In the genomic region with DNA sequence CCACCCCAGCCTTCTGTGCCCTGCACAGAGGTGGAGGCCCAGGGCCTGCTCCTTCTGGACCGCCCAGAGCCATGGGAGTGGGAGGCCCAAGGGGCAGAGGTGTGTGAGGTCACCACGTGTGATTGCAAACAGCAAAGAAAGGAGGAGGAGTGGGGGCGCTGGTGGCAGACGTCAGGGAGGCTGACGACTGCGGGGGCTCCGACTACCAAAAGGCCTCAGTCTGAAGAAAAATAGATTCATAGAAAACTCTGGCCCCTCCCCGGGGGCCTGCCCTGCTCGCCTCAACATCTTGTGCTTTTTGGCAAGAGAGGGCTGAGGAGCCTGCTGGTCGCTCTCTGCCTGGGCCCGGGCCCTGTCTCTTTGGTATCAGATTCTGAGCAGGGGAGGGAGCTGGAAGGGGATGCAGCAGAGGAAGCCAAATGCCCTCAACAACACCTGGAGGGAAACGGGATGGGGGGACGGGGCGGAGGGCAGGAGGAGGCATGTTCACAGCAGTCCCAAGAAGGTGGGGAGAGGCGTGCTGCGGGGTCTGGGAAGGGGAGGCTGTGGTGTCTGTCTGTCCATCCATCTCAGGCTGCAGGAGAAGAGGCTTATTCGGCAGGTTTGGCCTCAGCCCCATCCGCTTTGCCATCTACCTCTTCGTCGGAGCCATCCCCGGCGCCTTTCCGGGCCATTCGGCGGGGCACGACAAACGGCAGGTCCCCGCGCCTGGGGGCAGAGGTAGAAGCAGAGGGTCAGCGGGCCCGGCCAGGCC, we compare ENCODE assay signal across 19 cellular contexts. TPM values are rescaled to one million over a fixed set of nuclear protein-coding genes. Genes with fewer than 3 reads are reported as not detected.
DNase-seq lines count a peak whose midpoint lies in the region; ATAC-seq and TF ChIP-seq lines count a peak whose summit lies in the region.
"Had no signal": no experiment of that assay in that cellular context is flagged by ENCODE, and none has a peak within 500 bp of the region (broad histone marks: within the 10 kb centered on the region; RNA-seq: fewer than 3 reads in every experiment).

No MANE protein-coding gene starts in this region.

- no peak for TF ChIP-seq CTCF in HFFc6 (IDR thresholded peaks at IDR 0.05)

- peak; percentile 54 for DNase-seq in activated CD8-positive, alpha-beta memory T cell treated with anti-CD3 and anti-CD28 coated beads for 24 hours
- DNase-seq in activated CD8-positive, alpha-beta memory T cell treated with anti-CD3 and anti-CD28 coated beads, Interleukin-2, amount 50 U/mL, for 4 hours: no peak
- DNase-seq in HFFc6 (no peak), memory B cell (ENCODE audit: low spot score in 2 of 2) (no peak)
- DNase-seq: 8988T; effector CD8-positive, alpha-beta T cell; NCI-H1417; NCI-H2171; NCI-H69 had no signal

- no peak for ATAC-seq in memory B cell (ENCODE audit: low read depth)
- ATAC-seq in GM18907 (IDR thresholded peaks at IDR 0.05; ENCODE audit: unreplicated experiment): no peak
- no peak for ATAC-seq in HG03159 (IDR thresholded peaks at IDR 0.05; ENCODE audit: unreplicated experiment)
- no peak for ATAC-seq in HG03439 (IDR thresholded peaks at IDR 0.05; ENCODE audit: unreplicated experiment)
- ATAC-seq: esophagus mucosa, GM23338 had no signal

- peaks cover 30% of the 10 kb centered on the region for H3K4me1 ChIP-seq in stomach smooth muscle (ENCODE audit: control insufficient read depth, insufficient read depth, low read length)

- H3K27ac ChIP-seq in stomach smooth muscle (ENCODE audit: low read length): peak overlapping the region; percentile 41

- peaks cover 13% of the 10 kb centered on the region; the same call in 1 of the 2 replicates for H3K9me3 Mint-ChIP-seq in HFFc6
- H3K9me3 Mint-ChIP-seq in memory B cell: no peaks in the 10 kb centered on the region
- H3K9me3 Mint-ChIP-seq: neural crest cell had no signal

- no peaks in the 10 kb centered on the region for H3K27me3 ChIP-seq in stomach smooth muscle (ENCODE audit: control insufficient read depth in 1 of 2, insufficient read depth in 2 of 2, low read length in 2 of 2)
- H3K27me3 ChIP-seq: tibial artery had no signal

- peaks cover 54 to 58% of the 10 kb centered on the region in 2 donors for H3K36me3 ChIP-seq in stomach smooth muscle (ENCODE audit: control insufficient read depth in 2 of 2, insufficient read depth in 2 of 2, low read length in 2 of 2)

- no peak overlapping the region for H3K9ac ChIP-seq in stomach smooth muscle (ENCODE audit: low read length in 2 of 2)

- H3K27me3 Mint-ChIP-seq in HFFc6 (ENCODE audit: insufficient read depth): peaks cover 68% of the 10 kb centered on the region
- no peaks in the 10 kb centered on the region for H3K27me3 Mint-ChIP-seq in memory B cell
- H3K27me3 Mint-ChIP-seq: B cell had no signal

- no peak overlapping the region for H3K4me3 ChIP-seq in stomach smooth muscle (ENCODE audit: low read length in 2 of 2)
- H3K4me3 ChIP-seq: GM23338, tibial artery had no signal

- peaks cover 41% of the 10 kb centered on the region for H3K36me3 Mint-ChIP-seq in HFFc6 (ENCODE audit: low read depth)
- peaks cover 20% of the 10 kb centered on the region for H3K36me3 Mint-ChIP-seq in memory B cell

- peaks cover 26% of the 10 kb centered on the region for H3K4me1 Mint-ChIP-seq in HFFc6 (ENCODE audit: low read depth)
- peaks cover 9% of the 10 kb centered on the region for H3K4me1 Mint-ChIP-seq in memory B cell

- H3K27ac Mint-ChIP-seq in HFFc6: peak overlapping the region; percentile 51; the same call in 1 of the 2 replicates
- peak overlapping the region; percentile 50 for H3K27ac Mint-ChIP-seq in memory B cell
- H3K27ac Mint-ChIP-seq: B cell, GM23338 had no signal

- no peaks in the 10 kb centered on the region for H3K9me3 ChIP-seq in stomach smooth muscle (ENCODE audit: control insufficient read depth in 2 of 2, low read length in 2 of 2)
- H3K9me3 ChIP-seq: tibial artery had no signal

- H3K4me3 Mint-ChIP-seq in HFFc6: peak overlapping the region; percentile 7; the same call in 1 of the 2 replicates
- no peak overlapping the region for H3K4me3 Mint-ChIP-seq in memory B cell
- H3K4me3 Mint-ChIP-seq: B cell, GM23338, neural crest cell had no signal

RNA-seq across cellular contexts. Expression of gene APOL1, which starts 29.3 kb away (rescaled TPM):
- total RNA-seq in HFFc6 (2021; fragmentation: NEBNext Ultra II Directional; extraction: Animal tissue kit (Norgen Biotek cat#: 25700)): 1 to 10 TPM in 4 of 6 experiments, under 1 TPM in 2; 0.55 to 6.2 (median 4.9) TPM
- total RNA-seq: G401, GM23338, neural crest cell had no signal

RNA-seq across cellular contexts. Expression of gene APOL2, which starts 42.9 kb away (rescaled TPM):
- 10 to 100 TPM; 27.7 to 42.5 (median 38.5) TPM for total RNA-seq in HFFc6 (2021; fragmentation: NEBNext Ultra II Directional; extraction: Animal tissue kit (Norgen Biotek cat#: 25700))
